Comparison of ENCODE assay signal across 22 cellular contexts in genomic region chr5:10775646-10776045, GRCh38. TPM values are rescaled to one million over a fixed set of nuclear protein-coding genes. Genes with fewer than 3 reads are reported as not detected.
DNase-seq lines count a peak whose midpoint lies in the region; ATAC-seq, FAIRE-seq and TF ChIP-seq lines count a peak whose summit lies in the region.
"Had no signal": no experiment of that assay in that cellular context is flagged by ENCODE, and none has a peak within 500 bp of the region (broad histone marks: within the 10 kb centered on the region; RNA-seq: fewer than 3 reads in every experiment).

No MANE protein-coding gene starts in this region.

- H3K4me2 ChIP-seq in SU-DHL-6 (ENCODE audit: low read depth, low read length, poor library complexity, severe bottlenecking) (no peak overlapping the region), HepG2 (ENCODE audit: low read depth, low read length) (no peak overlapping the region)

- BruUV-seq in HepG2 (replicated peaks; lab: Mats Ljungman, UMichigan), result no TSS peak

- no peak overlapping the region for H3K27ac Mint-ChIP-seq in HFFc6
- H3K27ac Mint-ChIP-seq: CD14-positive monocyte; effector memory CD8-positive, alpha-beta T cell had no signal

- peaks cover 5% of the 10 kb centered on the region for H3K27me3 Mint-ChIP-seq in HFFc6 (ENCODE audit: insufficient read depth)

- H3K9me3 Mint-ChIP-seq in HFFc6, result no peaks in the 10 kb centered on the region
- H3K9me3 Mint-ChIP-seq: effector memory CD8-positive, alpha-beta T cell had no signal

- POLR2A ChIA-PET in HepG2 (lab: Yijun Ruan, JAX), result no interaction called here

- no peak overlapping the region for H3K27ac ChIP-seq in SU-DHL-6 (ENCODE audit: low read depth, low read length)
- no peak overlapping the region for H3K27ac ChIP-seq in HepG2 (ENCODE audit: extremely low read length, insufficient read depth, low read length)
- H3K27ac ChIP-seq in SJCRH30, result no peak overlapping the region
- H3K27ac ChIP-seq: body of pancreas, upper lobe of right lung, VCaP had no signal

- no peaks in the 10 kb centered on the region for H3F3A ChIP-seq in SU-DHL-6 (ENCODE audit: insufficient read depth)

- H3K27me3 ChIP-seq in SU-DHL-6 (ENCODE audit: low read length) (no peaks in the 10 kb centered on the region), HepG2 (ENCODE audit: control insufficient read depth in 1 of 2, insufficient read depth in 2 of 2, low read length in 2 of 2) (no peaks in the 10 kb centered on the region), SJCRH30 (no peaks in the 10 kb centered on the region)
- H3K27me3 ChIP-seq: body of pancreas, upper lobe of right lung had no signal

- TF ChIP-seq EP300 in HepG2 (IDR thresholded peaks at IDR 0.05; ENCODE audit: low read depth in 2 of 2, low read length in 2 of 2) (no peak), HepG2 (CRISPR knock-in tag; IDR thresholded peaks at IDR 0.05; ENCODE audit: borderline replicate concordance) (no peak)

- no peaks in the 10 kb centered on the region for H3K9me2 ChIP-seq in SU-DHL-6 (replicated peaks; ENCODE audit: insufficient read depth, low read length)

- H3K9ac ChIP-seq in SU-DHL-6 (ENCODE audit: low read length) (no peak overlapping the region), HepG2 (ENCODE audit: insufficient read depth, low read depth, low read length) (no peak overlapping the region)

- H3K36me3 Mint-ChIP-seq in HFFc6 (ENCODE audit: low read depth), result no peaks in the 10 kb centered on the region
- H3K36me3 Mint-ChIP-seq: CD14-positive monocyte had no signal

- H3K79me2 ChIP-seq in SU-DHL-6 (ENCODE audit: insufficient read depth, low read length) (no peaks in the 10 kb centered on the region), HepG2 (ENCODE audit: insufficient read depth, low read length) (no peaks in the 10 kb centered on the region)

- H3K36me3 ChIP-seq in SU-DHL-6 (ENCODE audit: low read length), result no peaks in the 10 kb centered on the region
- no peaks in the 10 kb centered on the region for H3K36me3 ChIP-seq in HepG2 (replicated peaks in 1 of 2; ENCODE audit: control insufficient read depth in 1 of 2, insufficient read depth in 2 of 2, low read length in 2 of 2)
- no peaks in the 10 kb centered on the region for H3K36me3 ChIP-seq in SJCRH30
- H3K36me3 ChIP-seq: upper lobe of right lung had no signal

- no peak overlapping the region for H3K4me3 ChIP-seq in SU-DHL-6 (ENCODE audit: insufficient read depth, low read length, poor library complexity, severe bottlenecking)
- no peak overlapping the region for H3K4me3 ChIP-seq in HepG2 (replicated peaks in 1 of 3; ENCODE audit: insufficient read depth in 1 of 3, low read depth in 2 of 3, low read length in 3 of 3)
- H3K4me3 ChIP-seq in SJCRH30, result no peak overlapping the region
- H3K4me3 ChIP-seq: body of pancreas, upper lobe of right lung had no signal

- TF ChIP-seq CTCF in GM13977 (IDR thresholded peaks at IDR 0.05; ENCODE audit: extremely low read depth, insufficient read depth, missing control alignments), result peak; percentile 35
- peak; percentile 20; the same call in 1 of the 2 replicates for TF ChIP-seq CTCF in HFFc6 (IDR thresholded peaks at IDR 0.05)
- TF ChIP-seq CTCF in SU-DHL-6 (IDR thresholded peaks at IDR 0.05; ENCODE audit: insufficient read depth, low read length, poor library complexity, severe bottlenecking), result peak; percentile 46
- peak; percentile 29 for TF ChIP-seq CTCF in HepG2 (CRISPR knock-in tag; IDR thresholded peaks at IDR 0.05)

- in situ Hi-C loops in GM13977 (cut with MboI; ENCODE audit: low pct_unique_long_range_greater_than_20kb, low sequenced_read_pairs, unreplicated experiment), result no loop called here
- in situ Hi-C loops in HepG2 (cut with HindIII; ENCODE audit: extremely low pct_ligation_motif_present, low pct_unique_long_range_greater_than_20kb), result no loop called here

- H3K4me1 ChIP-seq in HepG2 (ENCODE audit: insufficient read depth, low read length) (no peaks in the 10 kb centered on the region), SJCRH30 (no peaks in the 10 kb centered on the region)
- H3K4me1 ChIP-seq: body of pancreas, upper lobe of right lung had no signal

- TF ChIP-seq POLR2A in HepG2 (IDR thresholded peaks at IDR 0.05; ENCODE audit: insufficient read depth in 1 of 2, low read depth in 2 of 2, low read length in 2 of 2), result no peak

- TF ChIP-seq RAD21 in HepG2 (CRISPR knock-in tag; IDR thresholded peaks at IDR 0.05), result no peak

- H3K4me1 Mint-ChIP-seq in HFFc6 (ENCODE audit: low read depth), result peaks cover 11% of the 10 kb centered on the region

- no peaks in the 10 kb centered on the region for H4K20me1 ChIP-seq in SU-DHL-6 (ENCODE audit: low read depth, low read length)
- H4K20me1 ChIP-seq in HepG2 (ENCODE audit: insufficient read depth, low read length), result no peaks in the 10 kb centered on the region

- H3K9me3 ChIP-seq in SU-DHL-6 (ENCODE audit: insufficient read depth, low read length) (no peaks in the 10 kb centered on the region), HepG2 (ENCODE audit: low read length) (no peaks in the 10 kb centered on the region), SJCRH30 (replicated peaks) (no peaks in the 10 kb centered on the region)
- H3K9me3 ChIP-seq: body of pancreas, upper lobe of right lung had no signal

- 13% methylated on average over 4 of the region's 4 CpGs for WGBS in HepG2 (ENCODE audit: low lambda C conversion rate)

- FAIRE-seq in HepG2 (lab: Jason Lieb, UNC), result no peak
- FAIRE-seq: frontal cortex, GM18507, HTR-8/SVneo, islet of Langerhans had no signal

- intact Hi-C loops in HepG2 (cut with micrococcal nuclease; ENCODE audit: unreplicated experiment), result loop anchor here (2.0 kb wide), 1 partner anchor 81 kb away; no protein-coding TSS in a partner anchor

- H3K4me3 Mint-ChIP-seq in HFFc6, result no peak overlapping the region
- H3K4me3 Mint-ChIP-seq: CD14-positive monocyte; effector memory CD8-positive, alpha-beta T cell had no signal

- CTCF ChIA-PET in HepG2 (lab: Yijun Ruan, JAX; ENCODE audit: low intra/inter-chr PET ratio, low total read pairs), result interaction anchor here (0.8 kb wide), 1 partner anchor 74 kb away, joined by 3 read pairs; no protein-coding TSS in a partner anchor

- DNase-seq in GM13977 (ENCODE audit: low spot score) (no peak), HFFc6 (no peak), HepG2 (ENCODE audit: low spot score) (no peak), glomerular visceral epithelial cell (ENCODE audit: extremely low spot score) (no peak), pons (ENCODE audit: low spot score) (no peak), D341Med (ENCODE audit: low spot score) (no peak), SJCRH30 (no peak)
- DNase-seq: activated CD8-positive, alpha-beta memory T cell treated with anti-CD3 and anti-CD28 coated beads, Interleukin-2, amount 50 U/mL, for 48 hours; activated naive CD4-positive, alpha-beta T cell treated with anti-CD3 and anti-CD28 coated beads, Interleukin-2, amount 50 U/mL, for 16 hours; effector memory CD8-positive, alpha-beta T cell; EL; occipital lobe; stimulated activated CD4-positive, alpha-beta T cell treated with anti-CD3 and anti-CD28 coated beads, Interleukin-4, amount 100 ng/mL, for 24 hours; upper lobe of right lung had no signal

- H2AFZ ChIP-seq in SU-DHL-6 (ENCODE audit: low read depth, low read length, severe bottlenecking) (no peak overlapping the region), HepG2 (ENCODE audit: low read length) (no peak overlapping the region)

- peak; percentile 93 for ATAC-seq in HepG2
- ATAC-seq: body of pancreas; effector memory CD8-positive, alpha-beta T cell; upper lobe of right lung had no signal

TF ChIP-seq in HepG2, 621 proteins besides CTCF, POLR2A, EP300 and RAD21 (continues in another document):
- no peak for TF ChIP-seq HNRNPL (IDR thresholded peaks at IDR 0.05; ENCODE audit: low read depth, low read length)
- no peak for TF ChIP-seq BATF2 (CRISPR knock-in tag; IDR thresholded peaks at IDR 0.05)
- TF ChIP-seq THAP11 (CRISPR knock-in tag; IDR thresholded peaks at IDR 0.05), result no peak
- 0 out of 2 replicates have a peak, but pooled peaks have one; percentile 26 for TF ChIP-seq ZNF331 (CRISPR knock-in tag; IDR thresholded peaks at IDR 0.05)
- no peak for TF ChIP-seq ATF1 (CRISPR knock-in tag; IDR thresholded peaks at IDR 0.05)

RNA-seq across cellular contexts. Expression of gene DAP, which starts 14.6 kb away (rescaled TPM):
- 100 to 1,000 TPM; 255 to 357 (median 285) TPM for total RNA-seq in HFFc6 (2021; fragmentation: NEBNext Ultra II Directional; extraction: Animal tissue kit (Norgen Biotek cat#: 25700))
- total RNA-seq in HepG2 (2016; rRNA removed; fragmentation: Illumina TruSeq; extraction: Trizol), result 22.0 and 51.2 TPM in 2 replicates
- total RNA-seq in HepG2 (2016; cell fraction: cytosol; rRNA removed; fragmentation: Illumina TruSeq; extraction: Trizol; ENCODE audit: low read depth), result 19.5 and 20.1 TPM in 2 replicates
- 20.5 and 51.1 TPM in 2 replicates for total RNA-seq in HepG2 (2016; cell fraction: insoluble cytoplasmic fraction; rRNA removed; fragmentation: Illumina TruSeq; extraction: Trizol)
- 87.7 and 89.8 TPM in 2 replicates for total RNA-seq in HepG2 (2016; cell fraction: membrane; rRNA removed; fragmentation: Illumina TruSeq; extraction: Trizol)
- total RNA-seq in HepG2 (2016; cell fraction: nucleus; rRNA removed; fragmentation: Illumina TruSeq; extraction: Trizol), result 30.0 and 39.7 TPM in 2 replicates
- polyA plus RNA-seq in HepG2 (2011; rRNA removed), result 54.3 and 57.5 TPM in 2 replicates
- polyA plus RNA-seq in HepG2 (2011; cell fraction: cytosol; rRNA removed), result 82.9 and 92.2 TPM in 2 replicates
- polyA plus RNA-seq in HepG2 (2011; cell fraction: nucleus; rRNA removed), result 34.1 and 35.5 TPM in 2 replicates
- 98.8 and 102 TPM in 2 replicates for polyA plus RNA-seq in HepG2 (2012)
- 88.2 and 107 TPM in 2 replicates for polyA plus RNA-seq in HepG2 (2016; cell fraction: cytosol; fragmentation: Illumina TruSeq; extraction: Trizol; ENCODE audit: low read depth)
- 112 and 139 TPM in 2 replicates for polyA plus RNA-seq in HepG2 (2016; cell fraction: insoluble cytoplasmic fraction; fragmentation: Illumina TruSeq; extraction: Trizol; ENCODE audit: low read depth)
- 175 and 183 TPM in 2 replicates for polyA plus RNA-seq in HepG2 (2016; cell fraction: membrane; fragmentation: Illumina TruSeq; extraction: Trizol; ENCODE audit: low read depth)
- polyA plus RNA-seq in HepG2 (2016; cell fraction: nucleus; fragmentation: Illumina TruSeq; extraction: Trizol; ENCODE audit: insufficient read depth, low read depth), result 80.5 and 81.6 TPM in 2 replicates
- 58.7 and 66.7 TPM in 2 replicates for polyA minus RNA-seq in HepG2 (2011; rRNA and poly(A)+ RNA removed; ENCODE audit: low replicate concordance)
- 50.0 and 52.9 TPM in 2 replicates for polyA minus RNA-seq in HepG2 (2011; cell fraction: cytosol; rRNA and poly(A)+ RNA removed)
- polyA minus RNA-seq in HepG2 (2011; cell fraction: nucleus; rRNA and poly(A)+ RNA removed), result 41.0 and 48.8 TPM in 2 replicates
- 10.0 and 10.8 TPM in 2 replicates for total RNA-seq in SJCRH30 (2014; rRNA removed; shearing (Covaris generic))
